Comparison of ENCODE assay signal across 8 cellular contexts in the genomic region with DNA sequence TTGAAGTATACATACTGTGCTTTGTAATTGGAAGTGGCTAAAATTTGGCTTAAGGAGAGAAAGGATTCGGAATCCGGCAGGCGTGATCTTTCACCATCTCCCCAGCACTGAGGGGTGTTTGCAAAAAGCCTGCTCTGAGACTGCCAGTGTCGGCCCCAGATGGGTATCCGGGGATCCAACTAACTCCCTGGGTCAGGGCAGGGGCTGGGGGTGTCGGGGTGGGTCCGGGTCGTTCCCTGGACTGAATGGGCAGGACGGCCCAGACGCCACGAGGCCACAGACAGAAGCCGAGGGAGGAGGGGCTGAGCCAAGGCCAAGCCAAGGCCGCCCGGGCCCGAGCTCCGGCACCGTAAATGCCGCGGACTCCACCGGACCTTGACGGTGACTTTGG. TPM values are rescaled to one million over a fixed set of nuclear protein-coding genes. Genes with fewer than 3 reads are reported as not detected.
DNase-seq lines count a peak whose midpoint lies in the region; ATAC-seq and TF ChIP-seq lines count a peak whose summit lies in the region.

No MANE protein-coding gene starts in this region.

- peak overlapping the region; percentile 71 for H3K9ac ChIP-seq in H9 (ENCODE audit: extremely low read depth, insufficient read length, low read length)

- CTCF ChIA-PET in CD8-positive, alpha-beta memory T cell (lab: Charles Lee) = interaction anchor here (1.4 to 4.3 kb wide), 3 partner anchors 9 to 519 kb away, joined by 4 to 35 read pairs (median 5); no protein-coding TSS in a partner anchor
- CTCF ChIA-PET in PC-9 (lab: Charles Lee) = no interaction called here

- no peak overlapping the region for H3K23ac ChIP-seq in H9 (ENCODE audit: insufficient read length, low read depth, low read length)

- peak overlapping the region; percentile 65 for H3K4me3 ChIP-seq in CD8-positive, alpha-beta memory T cell (ENCODE audit: low read length)
- peak overlapping the region; percentile 95 for H3K4me3 ChIP-seq in PC-9
- peak overlapping the region; percentile 77 for H3K4me3 ChIP-seq in epithelial cell of proximal tubule (ENCODE audit: low read depth, low read length)

- no peak overlapping the region for H3T11ph ChIP-seq in H9 (ENCODE audit: low read length)

- H3K36me3 ChIP-seq in CD8-positive, alpha-beta memory T cell (ENCODE audit: insufficient read depth, low read length) = peaks cover 29% of the 10 kb centered on the region
- H3K36me3 ChIP-seq in PC-9 (ENCODE audit: low read depth) = peaks cover 27% of the 10 kb centered on the region

- no peak overlapping the region for H3K4ac ChIP-seq in H9 (ENCODE audit: low read depth, low read length)

- H3K4me3 Mint-ChIP-seq in CD8-positive, alpha-beta memory T cell = peak overlapping the region; percentile 88 to 97 (median 90)
- H3K4me3 Mint-ChIP-seq in H9 = peak overlapping the region; percentile 88 to 91
- peak overlapping the region; percentile 91 for H3K4me3 Mint-ChIP-seq in neural crest cell

- H2BK12ac ChIP-seq in H9 (ENCODE audit: insufficient read length, low read depth, low read length) = no peak overlapping the region

- no TSS peak for BruUV-seq in PC-9 (replicated peaks; lab: Mats Ljungman, UMichigan)

- H3K4me2 ChIP-seq in H9 (ENCODE audit: insufficient read depth, insufficient read length, low read length) (peak overlapping the region; percentile 77), PC-9 (peak overlapping the region; percentile 93)

- H3K79me2 ChIP-seq in H9 (ENCODE audit: insufficient read depth, low read length) (no peaks in the 10 kb centered on the region; the same call in 1 of the 2 replicates), PC-9 (ENCODE audit: low read depth) (peaks cover 35% of the 10 kb centered on the region)

- POLR2A ChIA-PET in CD8-positive, alpha-beta memory T cell (lab: Charles Lee) = interaction anchor here (0.6 to 3.0 kb wide), 6 partner anchors 9 to 225 kb away, joined by 4 to 20 read pairs (median 9); a partner anchor contains a TSS
- POLR2A ChIA-PET in PC-9 (lab: Charles Lee; ENCODE audit: unreplicated experiment) = no interaction called here

- no peaks in the 10 kb centered on the region for H3K9me2 ChIP-seq in PC-9 (ENCODE audit: insufficient read depth)

- no peak overlapping the region for H2BK20ac ChIP-seq in H9 (ENCODE audit: low read depth, low read length, poor library complexity, severe bottlenecking)

- H3K79me1 ChIP-seq in H9 (ENCODE audit: insufficient read depth, low read depth, low read length, poor library complexity, severe bottlenecking) = no peaks in the 10 kb centered on the region

- peak overlapping the region; percentile 65; the same call in 1 of the 2 replicates for H3K14ac ChIP-seq in H9 (ENCODE audit: insufficient read depth, low read length)

- intact Hi-C loops in PC-9 (cut with micrococcal nuclease; ENCODE audit: unreplicated experiment) = loop anchor here (5.0 kb wide), 1 partner anchor 520 kb away; no protein-coding TSS in a partner anchor

- TF ChIP-seq CTCF in H9 (conservative IDR thresholded peaks at IDR 0.05) (no peak), PC-9 (conservative IDR thresholded peaks at IDR 0.05) (no peak), epithelial cell of proximal tubule (conservative IDR thresholded peaks at IDR 0.05; ENCODE audit: low read depth, low read length) (no peak), neural crest cell (conservative IDR thresholded peaks at IDR 0.05) (no peak)

- peak overlapping the region; percentile 77 for H3K27ac ChIP-seq in CD8-positive, alpha-beta memory T cell (ENCODE audit: low read depth, low read length)
- H3K27ac ChIP-seq in H9 (ENCODE audit: insufficient read length, low read depth, low read length) = no peak overlapping the region
- H3K27ac ChIP-seq in PC-9 = peak overlapping the region; percentile 51

- DNase-seq in CD8-positive, alpha-beta memory T cell = peak in 2 of 5 donors; percentile 20 to 57
- no peak for DNase-seq in H9
- DNase-seq in PC-9 = no peak
- no peak for DNase-seq in epithelial cell of proximal tubule (ENCODE audit: low read depth)
- no peak for DNase-seq in neural crest cell (ENCODE audit: low read depth, low spot score)
- no peak for DNase-seq in cerebellar cortex (ENCODE audit: low spot score)
- no peak for DNase-seq in erythroblast (lab: John Stamatoyannopoulos, UW)

- no peak overlapping the region for H2BK120ac ChIP-seq in H9 (ENCODE audit: low read depth, low read length, poor library complexity, severe bottlenecking)

- H4K8ac ChIP-seq in H9 (replicated peaks; ENCODE audit: insufficient read length, low read depth, low read length) = no peak overlapping the region

- H2BK5ac ChIP-seq in H9 (ENCODE audit: insufficient read length, low read length) = no peak overlapping the region

- peak overlapping the region; percentile 78 to 97 (median 94) for H3K27ac Mint-ChIP-seq in CD8-positive, alpha-beta memory T cell
- H3K27ac Mint-ChIP-seq in H9 (peak overlapping the region; percentile 55 to 89 (median 86); a peak in 5 of 7 replicates), neural crest cell (ENCODE audit: unreplicated experiment) (peak overlapping the region; percentile 40)

- H2AK5ac ChIP-seq in H9 (ENCODE audit: insufficient read length, low read length) = no peak overlapping the region

- H3K4me1 Mint-ChIP-seq in CD8-positive, alpha-beta memory T cell = peaks cover 38 to 61% (median 60%) of the 10 kb centered on the region in 3 donors
- H3K4me1 Mint-ChIP-seq in H9 (peaks cover 28 to 29% of the 10 kb centered on the region in 2 experiments), neural crest cell (peaks cover 45% of the 10 kb centered on the region)

- H3K27me3 Mint-ChIP-seq in CD8-positive, alpha-beta memory T cell = no peaks in the 10 kb centered on the region
- H3K27me3 Mint-ChIP-seq in H9 (ENCODE audit: low read depth) (no peaks in the 10 kb centered on the region), neural crest cell (ENCODE audit: low read depth) (no peaks in the 10 kb centered on the region)

- no peak overlapping the region for H4K91ac ChIP-seq in H9 (ENCODE audit: insufficient read length, low read depth, low read length)

- H3K18ac ChIP-seq in H9 (ENCODE audit: insufficient read length, low read depth, low read length) = peak overlapping the region; percentile 37

- no peak overlapping the region for H3K56ac ChIP-seq in H9 (ENCODE audit: insufficient read length, low read depth, low read length)

- TF ChIP-seq POLR2A in erythroblast (IDR thresholded peaks at IDR 0.05; ENCODE audit: low read length) = no peak

- peaks cover 37% of the 10 kb centered on the region for H3K4me1 ChIP-seq in CD8-positive, alpha-beta memory T cell (ENCODE audit: insufficient read depth, low read length)
- H3K4me1 ChIP-seq in H9 (ENCODE audit: insufficient read depth, low read length) = no peaks in the 10 kb centered on the region; the same call in 1 of the 2 replicates
- H3K4me1 ChIP-seq in PC-9 (replicated peaks; ENCODE audit: insufficient read depth) = no peaks in the 10 kb centered on the region; the same call in none of the 2 replicates

- H3K23me2 ChIP-seq in H9 (ENCODE audit: insufficient read length, low read depth, low read length, poor library complexity, severe bottlenecking) = no peaks in the 10 kb centered on the region

- no CpG with 5 or more reads among the region's 21 CpGs for WGBS in H9 (ENCODE audit: extremely low coverage, insufficient read length, low lambda C conversion rate)

- no peak for ATAC-seq in GM21515 (IDR thresholded peaks at IDR 0.05; ENCODE audit: unreplicated experiment)

- no peak overlapping the region for H2BK15ac ChIP-seq in H9 (ENCODE audit: low read depth, low read length)

- H3K27me3 ChIP-seq in CD8-positive, alpha-beta memory T cell (ENCODE audit: insufficient read depth, low read length, poor library complexity, severe bottlenecking) = no peaks in the 10 kb centered on the region
- H3K27me3 ChIP-seq in H9 (ENCODE audit: insufficient read depth, low read length) (no peaks in the 10 kb centered on the region), PC-9 (ENCODE audit: insufficient read depth, low read depth) (no peaks in the 10 kb centered on the region)

- H3K9me3 Mint-ChIP-seq in CD8-positive, alpha-beta memory T cell = no peaks in the 10 kb centered on the region
- H3K9me3 Mint-ChIP-seq in H9 (no peaks in the 10 kb centered on the region; a peak in 1 of 5 replicates), neural crest cell (no peaks in the 10 kb centered on the region)

- H3K36me3 Mint-ChIP-seq in CD8-positive, alpha-beta memory T cell = peaks cover 12 to 38% (median 16%) of the 10 kb centered on the region in 3 donors
- H3K36me3 Mint-ChIP-seq in H9 (ENCODE audit: insufficient read depth in 1 of 3, low read depth in 3 of 3) (peaks cover 26 to 39% (median 29%) of the 10 kb centered on the region in 3 experiments; a peak in 6 of 7 replicates), neural crest cell (ENCODE audit: low read depth) (peaks cover 20% of the 10 kb centered on the region)

- no peaks in the 10 kb centered on the region for H4K20me1 ChIP-seq in H9 (ENCODE audit: control insufficient read depth, insufficient read depth, insufficient read length)
- H4K20me1 ChIP-seq in PC-9 (ENCODE audit: insufficient read depth) = peaks cover 31% of the 10 kb centered on the region

- no peak overlapping the region for H4K5ac ChIP-seq in H9 (ENCODE audit: insufficient read length, low read depth, low read length)

- no peaks in the 10 kb centered on the region for H3K9me3 ChIP-seq in CD8-positive, alpha-beta memory T cell (ENCODE audit: low read length)
- no peaks in the 10 kb centered on the region for H3K9me3 ChIP-seq in H9 (ENCODE audit: control insufficient read depth, low read depth, low read length)
- no peaks in the 10 kb centered on the region for H3K9me3 ChIP-seq in PC-9 (ENCODE audit: insufficient read depth, low read depth)

- peaks cover 31% of the 10 kb centered on the region; the same call in 1 of the 2 replicates for H3F3A ChIP-seq in PC-9 (ENCODE audit: insufficient read depth, low read depth)

- no peak overlapping the region for H2AFZ ChIP-seq in H9 (ENCODE audit: low read length)
- peak overlapping the region; percentile 68; the same call in 1 of the 2 replicates for H2AFZ ChIP-seq in PC-9

RNA-seq across cellular contexts. Expression of a gene that starts 0.3 kb away (rescaled TPM):
- 100 to 1,000 TPM; 384 to 385 TPM for total RNA-seq in CD8-positive, alpha-beta memory T cell
- polyA plus RNA-seq in CD8-positive, alpha-beta memory T cell = 715 TPM
- total RNA-seq in H9 (2021) (433 and 435 TPM in 2 replicates), PC-9 (2021) (308 and 345 TPM in 2 replicates), epithelial cell of proximal tubule (515 and 693 TPM in 2 replicates), neural crest cell (398 and 406 TPM in 2 replicates)

RNA-seq across cellular contexts. Expression of a gene that starts 10.9 kb away (rescaled TPM):
- under 1 TPM; 0.40 to 0.61 TPM for total RNA-seq in CD8-positive, alpha-beta memory T cell
- polyA plus RNA-seq in CD8-positive, alpha-beta memory T cell = 0.90 TPM
- 4.4 and 4.8 TPM in 2 replicates for total RNA-seq in H9 (2021)
- 0.33 and 0.40 TPM in 2 replicates for total RNA-seq in PC-9 (2021)
- total RNA-seq in epithelial cell of proximal tubule = 0.86 and 1.2 TPM in 2 replicates
- 12.7 and 12.9 TPM in 2 replicates for total RNA-seq in neural crest cell

Comparison
In these comparisons a context has a peak if more than half of its experiments do, and no peak if none do; other contexts are left out.
1. H3K27ac Mint-ChIP-seq: peak in every context shown above with its lines; median percentile 94 in CD8-positive, alpha-beta memory T cell; 86 in H9; 40 in neural crest cell.